In genomic region chrX:80808160-80808735, GRCh38 we compare ENCODE assay signal across 8 cellular contexts. TPM values are rescaled to one million over a fixed set of nuclear protein-coding genes. Genes with fewer than 3 reads are reported as not detected.
DNase-seq lines count a peak whose midpoint lies in the region; ATAC-seq, FAIRE-seq and TF ChIP-seq lines count a peak whose summit lies in the region.

No MANE protein-coding gene starts in this region.

- H3K4me3 Mint-ChIP-seq in CD4-positive, alpha-beta memory T cell: peak overlapping the region; percentile 89 to 97 (median 94)

- peaks cover 0 to 15% of the 10 kb centered on the region in 2 donors for H3K36me3 Mint-ChIP-seq in CD4-positive, alpha-beta memory T cell

- POLR2A ChIA-PET in CD4-positive, alpha-beta memory T cell (lab: Charles Lee; ENCODE audit: partially characterized antibody): interaction anchor here (0.7 to 2.4 kb wide), 4 partner anchors 16 to 394 kb away, joined by 3 to 20 read pairs (median 4); partner anchors contain the start of genes HMGN5 and SH3BGRL
- POLR2A ChIA-PET in endothelial cell of umbilical vein (lab: Charles Lee): no interaction called here

- peak; percentile 45 for ATAC-seq in GM19467 (IDR thresholded peaks at IDR 0.05; ENCODE audit: unreplicated experiment)
- peak; percentile 50 for ATAC-seq in HG03571 (IDR thresholded peaks at IDR 0.05; ENCODE audit: unreplicated experiment)

- no peak for TF ChIP-seq CTCF in endothelial cell of umbilical vein (IDR thresholded peaks at IDR 0.05; ENCODE audit: extremely low read depth in 1 of 2, insufficient read depth in 1 of 2, low read depth in 1 of 2, low read length in 2 of 2)

- peak overlapping the region; percentile 94 to 98 (median 96) for H3K27ac Mint-ChIP-seq in CD4-positive, alpha-beta memory T cell

- H2AFZ ChIP-seq in endothelial cell of umbilical vein (ENCODE audit: low read depth, low read length): peak overlapping the region; percentile 92

- H3K4me1 Mint-ChIP-seq in CD4-positive, alpha-beta memory T cell: peaks cover 14 to 45% (median 26%) of the 10 kb centered on the region in 4 donors

- no peaks in the 10 kb centered on the region for H4K20me1 ChIP-seq in endothelial cell of umbilical vein (replicated peaks; ENCODE audit: control insufficient read depth, extremely low read depth, insufficient read depth, low read length)

- H3K4me1 ChIP-seq in CD4-positive, alpha-beta memory T cell (ENCODE audit: insufficient read depth, low read length): peaks cover 44% of the 10 kb centered on the region
- H3K4me1 ChIP-seq in NT2/D1 (ENCODE audit: insufficient read depth, insufficient read length) (no peaks in the 10 kb centered on the region), endothelial cell of umbilical vein (ENCODE audit: control insufficient read depth, extremely low read depth, insufficient read depth, low read length) (peaks cover 4% of the 10 kb centered on the region)

- no peaks in the 10 kb centered on the region for H3K9me3 ChIP-seq in CD4-positive, alpha-beta memory T cell (ENCODE audit: control insufficient read depth in 1 of 2, low read length in 2 of 2)
- H3K9me3 ChIP-seq in NT2/D1 (ENCODE audit: insufficient read depth, low read length) (no peaks in the 10 kb centered on the region), endothelial cell of umbilical vein (replicated peaks; ENCODE audit: control insufficient read depth, insufficient read depth, low read length) (no peaks in the 10 kb centered on the region)

- peak overlapping the region; percentile 73 to 80 for H3K4me3 ChIP-seq in CD4-positive, alpha-beta memory T cell (ENCODE audit: low read length in 2 of 2)
- H3K4me3 ChIP-seq in NT2/D1 (ENCODE audit: insufficient read length, low read depth): peak overlapping the region; percentile 76
- H3K4me3 ChIP-seq in endothelial cell of umbilical vein (replicated peaks in 1 of 3; ENCODE audit: insufficient read depth in 1 of 3, low read depth in 1 of 3, low read length in 3 of 3): peak overlapping the region; percentile 74 to 93 (median 90)

- intact Hi-C loops in CD4-positive, alpha-beta memory T cell (cut with micrococcal nuclease): no loop called here
- intact Hi-C loops in endothelial cell of umbilical vein (cut with micrococcal nuclease): loop anchor here (5.0 kb wide), 2 partner anchors 86 to 394 kb away; partner anchors contain the start of genes HMGN5 and SH3BGRL

- H3K27ac ChIP-seq in CD4-positive, alpha-beta memory T cell (ENCODE audit: low read depth, low read length): peak overlapping the region; percentile 88
- H3K27ac ChIP-seq in endothelial cell of umbilical vein (ENCODE audit: insufficient read depth, low read depth, low read length): peak overlapping the region; percentile 60

- CTCF ChIA-PET in CD4-positive, alpha-beta memory T cell (lab: Charles Lee; ENCODE audit: partially characterized antibody): interaction anchor here (0.8 kb wide), 3 partner anchors 9 to 393 kb away, joined by 3 to 4 read pairs (median 3); partner anchors contain the start of genes HMGN5 and SH3BGRL
- CTCF ChIA-PET in endothelial cell of umbilical vein (lab: Charles Lee): no interaction called here

- dilution Hi-C loops in endothelial cell of umbilical vein (cut with MboI; ENCODE audit: extremely low pct_ligation_motif_present, low sequenced_read_pairs): no loop called here

- H3K9ac ChIP-seq in NT2/D1 (ENCODE audit: insufficient read length, low read depth) (peak overlapping the region; percentile 82), endothelial cell of umbilical vein (replicated peaks; ENCODE audit: extremely low read depth, insufficient read depth, low read length) (peak overlapping the region; percentile 71)

- no TSS peak for BruUV-seq in endothelial cell of umbilical vein (replicated peaks; lab: Mats Ljungman, UMichigan)

- DNase-seq in CD4-positive, alpha-beta memory T cell: peak; percentile 77 to 85 (median 80)
- DNase-seq in NT2/D1 (ENCODE audit: low read depth, low spot score): no peak
- DNase-seq in activated T-cell treated with anti-CD3 and anti-CD28 coated beads for 1 hour (ENCODE audit: low read depth): peak; percentile 48
- peak; percentile 87 for DNase-seq in endothelial cell of umbilical vein (ENCODE audit: low read depth, low spot score)
- DNase-seq in middle frontal gyrus (ENCODE audit: extremely low spot score, low spot score): peak; percentile 63
- peak; percentile 76 for DNase-seq in stimulated activated CD8-positive, alpha-beta memory T cell treated with anti-CD3 and anti-CD28 coated beads, Interleukin-4, amount 100 ng/mL, for 48 hours

- H3K9me3 Mint-ChIP-seq in CD4-positive, alpha-beta memory T cell: peaks cover 0 to 8% (median under 1%) of the 10 kb centered on the region in 8 donors

- H3K79me2 ChIP-seq in endothelial cell of umbilical vein (ENCODE audit: control insufficient read depth, insufficient read depth, low read length): peaks cover 9% of the 10 kb centered on the region

- no peak for TF ChIP-seq POLR2A in endothelial cell of umbilical vein (IDR thresholded peaks at IDR 0.05; ENCODE audit: low read depth, low read length)

- peaks cover 0 to 6% of the 10 kb centered on the region in 2 donors for H3K27me3 Mint-ChIP-seq in CD4-positive, alpha-beta memory T cell

- no peak for FAIRE-seq in endothelial cell of umbilical vein (lab: Jason Lieb, UNC)

- H3K9me1 ChIP-seq in endothelial cell of umbilical vein (replicated peaks; ENCODE audit: control insufficient read depth, extremely low read depth, insufficient read depth, low read length): no peaks in the 10 kb centered on the region

- H3K27me3 ChIP-seq in CD4-positive, alpha-beta memory T cell (ENCODE audit: insufficient read depth, low read length): no peaks in the 10 kb centered on the region
- no peaks in the 10 kb centered on the region for H3K27me3 ChIP-seq in NT2/D1 (ENCODE audit: insufficient read depth, insufficient read length)
- H3K27me3 ChIP-seq in endothelial cell of umbilical vein (ENCODE audit: control insufficient read depth in 2 of 2, insufficient read depth in 2 of 2, low read length in 2 of 2): no peaks in the 10 kb centered on the region

- H3K4me2 ChIP-seq in endothelial cell of umbilical vein (ENCODE audit: insufficient read depth, low read length): peak overlapping the region; percentile 90

- no peaks in the 10 kb centered on the region for H3K36me3 ChIP-seq in CD4-positive, alpha-beta memory T cell (ENCODE audit: insufficient read depth, low read length)
- H3K36me3 ChIP-seq in NT2/D1 (ENCODE audit: insufficient read depth, insufficient read length, low read length): no peaks in the 10 kb centered on the region
- H3K36me3 ChIP-seq in endothelial cell of umbilical vein (ENCODE audit: control insufficient read depth in 2 of 2, extremely low read depth in 1 of 2, insufficient read depth in 2 of 2, low read length in 2 of 2): no peaks in the 10 kb centered on the region

TF ChIP-seq in endothelial cell of umbilical vein, 7 proteins besides CTCF, POLR2A, EP300 and RAD21:
- no peak for TF ChIP-seq POLR2AphosphoS5 (IDR thresholded peaks at IDR 0.05; ENCODE audit: insufficient read depth, low read depth, low read length)
- no peak for TF ChIP-seq FOS (IDR thresholded peaks at IDR 0.05; ENCODE audit: borderline replicate concordance, insufficient read depth, low read length)
- TF ChIP-seq EZH2 (IDR thresholded peaks at IDR 0.05; ENCODE audit: borderline replicate concordance, low read depth, low read length, severe bottlenecking): no peak
- no peak for TF ChIP-seq JUN (IDR thresholded peaks at IDR 0.05; ENCODE audit: borderline replicate concordance, insufficient read depth, insufficient read length, low read depth)
- TF ChIP-seq MYC (IDR thresholded peaks at IDR 0.05; ENCODE audit: low read depth, low read length): no peak
- no peak for TF ChIP-seq MAX (IDR thresholded peaks at IDR 0.05; ENCODE audit: insufficient read depth, insufficient read length)
- TF ChIP-seq GATA2 (IDR thresholded peaks at IDR 0.05; ENCODE audit: insufficient read depth, insufficient read length, low read depth, low read length): no peak

RNA-seq across cellular contexts. Expression of gene BRWD3, which starts 1.4 kb away (rescaled TPM):
- total RNA-seq in CD4-positive, alpha-beta memory T cell: 10 to 100 TPM; 33.2 to 35.8 TPM
- 1 to 10 TPM in 1 of 2 donors, under 1 TPM in 1; 0.65 to 2.5 TPM for polyA plus RNA-seq in CD4-positive, alpha-beta memory T cell
- 16.6 and 18.4 TPM in 2 replicates for total RNA-seq in endothelial cell of umbilical vein
- 5.9 and 9.3 TPM in 2 replicates for polyA plus RNA-seq in endothelial cell of umbilical vein
- 2.6 and 3.4 TPM in 2 replicates for polyA plus RNA-seq in endothelial cell of umbilical vein (2011; cell fraction: cytosol; rRNA removed)
- polyA plus RNA-seq in endothelial cell of umbilical vein (2011; cell fraction: nucleus; rRNA removed): 30.7 and 43.0 TPM in 2 replicates
- 4.4 and 5.9 TPM in 2 replicates for polyA plus RNA-seq in endothelial cell of umbilical vein (2012)
- 48.4 and 50.0 TPM in 2 replicates for polyA minus RNA-seq in endothelial cell of umbilical vein
- 17.1 TPM for polyA minus RNA-seq in endothelial cell of umbilical vein (2011; cell fraction: cytosol; rRNA and poly(A)+ RNA removed)
- polyA minus RNA-seq in endothelial cell of umbilical vein (2011; cell fraction: nucleus; rRNA and poly(A)+ RNA removed): 91.1 and 129 TPM in 2 replicates
